17 cellular contexts compared by ENCODE assay signal in genomic region chr10:727162-727790, GRCh38. TPM values are rescaled to one million over a fixed set of nuclear protein-coding genes. Genes with fewer than 3 reads are reported as not detected.
DNase-seq lines count a peak whose midpoint lies in the region; ATAC-seq and TF ChIP-seq lines count a peak whose summit lies in the region.
"Had no signal": no experiment of that assay in that cellular context is flagged by ENCODE, and none has a peak within 500 bp of the region (broad histone marks: within the 10 kb centered on the region; RNA-seq: fewer than 3 reads in every experiment).

No MANE protein-coding gene starts in this region.

- no peak overlapping the region for H3K18ac ChIP-seq in trophoblast cell (ENCODE audit: low read length)

- H3K27me3 Mint-ChIP-seq in activated T-cell treated with anti-CD3 and anti-CD28 coated beads, Interleukin-2, amount 50 U/mL, for 4 hours (ENCODE audit: low read depth), result no peaks in the 10 kb centered on the region

- peak; percentile 36 for ATAC-seq in gastroesophageal sphincter
- no peak for ATAC-seq in activated T-cell treated with anti-CD3 and anti-CD28 coated beads, Interleukin-2, amount 50 U/mL, for 4 hours
- no peak for ATAC-seq in HG02610 (IDR thresholded peaks at IDR 0.05; ENCODE audit: unreplicated experiment)
- ATAC-seq: CD8-positive, alpha-beta T cell; GM12878; K562 had no signal

- TF ChIP-seq EP300 in gastroesophageal sphincter (IDR thresholded peaks at IDR 0.05), result no peak

- H3K23ac ChIP-seq in trophoblast cell (ENCODE audit: low read length), result no peak overlapping the region

- H4K12ac ChIP-seq in trophoblast cell (ENCODE audit: low read depth, low read length), result no peak overlapping the region

- peaks cover 7% of the 10 kb centered on the region for H3K9me3 Mint-ChIP-seq in activated T-cell treated with anti-CD3 and anti-CD28 coated beads, Interleukin-2, amount 50 U/mL, for 4 hours
- H3K9me3 Mint-ChIP-seq: CD8-positive, alpha-beta T cell had no signal

- no peak overlapping the region for H3K4me2 ChIP-seq in trophoblast cell (ENCODE audit: low read length)
- H3K4me2 ChIP-seq: BLaER1 treated with 17β-estradiol and CSF1 and Interleukin-3, amounts not matched to agents 10 nM and 100 nM had no signal

- no peak for TF ChIP-seq CTCF in gastroesophageal sphincter (IDR thresholded peaks at IDR 0.05)

- no peaks in the 10 kb centered on the region for H3K79me2 ChIP-seq in trophoblast cell (ENCODE audit: control insufficient read depth, insufficient read depth, low read length, poor library complexity)

- H2AFZ ChIP-seq in trophoblast cell (ENCODE audit: insufficient read depth, low read length, poor library complexity), result no peak overlapping the region

- H3K36me3 Mint-ChIP-seq in activated T-cell treated with anti-CD3 and anti-CD28 coated beads, Interleukin-2, amount 50 U/mL, for 4 hours (ENCODE audit: insufficient read depth), result no peaks in the 10 kb centered on the region
- H3K36me3 Mint-ChIP-seq: CD8-positive, alpha-beta T cell had no signal

- WGBS in gastroesophageal sphincter (ENCODE audit: low coverage in 1 of 2), 2 donors, result 60 to 66% methylated on average over 4 to 9 of the region's 15 CpGs
- WGBS in trophoblast cell (ENCODE audit: extremely low coverage, insufficient coverage, insufficient read length), result no CpG with 5 or more reads among the region's 15 CpGs

- no peak overlapping the region for H2BK120ac ChIP-seq in trophoblast cell (ENCODE audit: insufficient read depth, low read length, poor library complexity)

- H3K9me3 ChIP-seq in SJCRH30 (replicated peaks) (no peaks in the 10 kb centered on the region), gastroesophageal sphincter (no peaks in the 10 kb centered on the region), trophoblast cell (ENCODE audit: insufficient read depth, low read depth, low read length) (peaks cover 6% of the 10 kb centered on the region)

- H3K4me3 ChIP-seq in SJCRH30 (no peak overlapping the region), gastroesophageal sphincter (no peak overlapping the region), trophoblast cell (ENCODE audit: low read depth, low read length) (no peak overlapping the region)
- H3K4me3 ChIP-seq: BLaER1 treated with 17β-estradiol and CSF1 and Interleukin-3, amounts not matched to agents 10 nM and 100 nM; GM12878; K562 had no signal

- no peak overlapping the region for H2AK5ac ChIP-seq in trophoblast cell (ENCODE audit: low read length)

- H3K4ac ChIP-seq in trophoblast cell (ENCODE audit: low read depth, low read length), result no peak overlapping the region

- no peaks in the 10 kb centered on the region for H3K4me1 ChIP-seq in SJCRH30
- no peaks in the 10 kb centered on the region for H3K4me1 ChIP-seq in gastroesophageal sphincter
- H3K4me1 ChIP-seq in trophoblast cell (ENCODE audit: control insufficient read depth in 1 of 2, insufficient read depth in 2 of 2, low read length in 2 of 2), result no peaks in the 10 kb centered on the region
- H3K4me1 ChIP-seq: BLaER1 treated with 17β-estradiol and CSF1 and Interleukin-3, amounts not matched to agents 10 nM and 100 nM had no signal

- no peak for TF ChIP-seq POLR2A in gastroesophageal sphincter (IDR thresholded peaks at IDR 0.05)

- H3K27me3 ChIP-seq in SJCRH30 (no peaks in the 10 kb centered on the region), gastroesophageal sphincter (peaks cover 6% of the 10 kb centered on the region), trophoblast cell (ENCODE audit: insufficient read depth, low read length) (no peaks in the 10 kb centered on the region)

- H3K27ac ChIP-seq in SJCRH30, result no peak overlapping the region
- no peak overlapping the region for H3K27ac ChIP-seq in gastroesophageal sphincter
- H3K27ac ChIP-seq in trophoblast cell (ENCODE audit: low read depth, low read length), result no peak overlapping the region
- H3K27ac ChIP-seq: BLaER1 treated with 17β-estradiol and CSF1 and Interleukin-3, amounts not matched to agents 10 nM and 100 nM had no signal

- H2BK12ac ChIP-seq in trophoblast cell (ENCODE audit: low read length), result no peak overlapping the region

- H4K91ac ChIP-seq in trophoblast cell (ENCODE audit: low read depth, low read length), result no peak overlapping the region

- H3K9ac ChIP-seq in trophoblast cell (ENCODE audit: low read length), result no peak overlapping the region
- H3K9ac ChIP-seq: BLaER1 treated with 17β-estradiol and CSF1 and Interleukin-3, amounts not matched to agents 10 nM and 100 nM had no signal

- no peaks in the 10 kb centered on the region for H3K4me1 Mint-ChIP-seq in activated T-cell treated with anti-CD3 and anti-CD28 coated beads, Interleukin-2, amount 50 U/mL, for 4 hours (ENCODE audit: low read depth)
- H3K4me1 Mint-ChIP-seq: B cell, H9 had no signal

- no peak overlapping the region for H2BK5ac ChIP-seq in trophoblast cell (ENCODE audit: low read depth, low read length, poor library complexity)

- no peak overlapping the region for H3K14ac ChIP-seq in trophoblast cell (ENCODE audit: low read length)

- no peak overlapping the region for H3K4me3 Mint-ChIP-seq in activated T-cell treated with anti-CD3 and anti-CD28 coated beads, Interleukin-2, amount 50 U/mL, for 4 hours
- H3K4me3 Mint-ChIP-seq: B cell; CD8-positive, alpha-beta T cell; H9 had no signal

- DNase-seq in COLO668 (lab: John Stamatoyannopoulos, UW; ENCODE audit: unreplicated experiment) (peak; percentile 1), SJCRH30 (peak; percentile 4 to 8), trophoblast cell (peak; percentile 82 to 93)
- DNase-seq in activated CD4-positive, alpha-beta T cell treated with anti-CD3 and anti-CD28 coated beads for 48 hours, result no peak
- no peak for DNase-seq in activated T-cell treated with anti-CD3 and anti-CD28 coated beads, Interleukin-2, amount 50 U/mL, for 4 hours
- DNase-seq: CD8-positive, alpha-beta T cell; COR-L47; DMS79 treated with DMSO at 0.1 percent for 48 hours; GF-D8; GOT3; H9 had no signal

- H3K79me1 ChIP-seq in trophoblast cell (ENCODE audit: low read length), result no peaks in the 10 kb centered on the region

- H3K36me3 ChIP-seq in SJCRH30 (no peaks in the 10 kb centered on the region), gastroesophageal sphincter (no peaks in the 10 kb centered on the region), trophoblast cell (ENCODE audit: control insufficient read depth in 1 of 2, insufficient read depth in 2 of 2, low read length in 2 of 2) (no peaks in the 10 kb centered on the region)
- H3K36me3 ChIP-seq: BLaER1 treated with 17β-estradiol and CSF1 and Interleukin-3, amounts not matched to agents 10 nM and 100 nM had no signal

- no peak overlapping the region for H4K8ac ChIP-seq in trophoblast cell (ENCODE audit: low read depth, low read length)

RNA-seq across cellular contexts. Expression of gene DIP2C, which starts 37.8 kb away (rescaled TPM):
- 5.0 TPM in 2 replicates for total RNA-seq in SJCRH30 (2014; rRNA removed; shearing (Covaris generic))
- 10 to 100 TPM; 40.8 to 73.8 (median 47.7) TPM for total RNA-seq in gastroesophageal sphincter
- 6.9 and 7.0 TPM in 2 replicates for polyA plus RNA-seq in trophoblast cell (2013)
- under 1 TPM; 0.20 to 0.27 (median 0.26) TPM for total RNA-seq in activated T-cell treated with anti-CD3 and anti-CD28 coated beads, Interleukin-2, amount 50 U/mL, for 4 hours
- total RNA-seq: K562 had no signal

Comparison
In these comparisons a context has a peak if more than half of its experiments do, and no peak if none do; other contexts are left out.
1. DNase-seq: peak in COLO668 (single experiment), SJCRH30 (2 of 2) and trophoblast cell (2 of 2); none in activated CD4-positive, alpha-beta T cell treated with anti-CD3 and anti-CD28 coated beads for 48 hours (single experiment) and activated T-cell treated with anti-CD3 and anti-CD28 coated beads, Interleukin-2, amount 50 U/mL, for 4 hours (single experiment).